In the genomic region with DNA sequence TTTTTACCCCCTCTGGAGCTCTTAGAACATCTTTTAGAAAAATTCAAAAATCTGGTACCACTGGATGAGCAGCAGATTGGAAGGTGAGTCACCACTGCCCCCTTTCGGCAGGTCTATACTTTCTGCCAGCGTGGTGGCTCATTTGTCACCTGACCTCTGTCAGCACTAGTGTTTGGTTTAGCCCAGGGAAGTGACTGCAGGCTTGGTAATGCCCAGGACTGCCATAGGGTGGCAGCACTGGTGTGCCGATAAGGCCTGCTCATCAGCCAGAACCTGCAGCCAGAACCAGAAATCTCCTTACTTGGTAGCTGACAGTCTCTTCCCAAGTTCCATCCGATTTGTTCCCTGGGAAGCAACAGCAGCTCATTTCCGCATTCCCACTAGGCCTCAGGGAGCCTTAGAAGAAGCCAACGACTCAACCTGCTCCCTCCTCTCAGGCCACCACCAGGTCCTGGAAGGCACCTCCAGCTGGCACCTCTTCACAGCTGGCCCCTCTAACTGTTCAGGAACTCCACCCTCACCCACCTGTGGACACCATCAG, we compare ENCODE assay signal across 1 cellular context.
TF ChIP-seq lines count a peak whose summit lies in the region.

No MANE protein-coding gene starts in this region.

TF ChIP-seq in HepG2, 621 proteins besides CTCF, POLR2A, EP300 and RAD21 (continued from another document and continues in another):
- TF ChIP-seq, protein P1, sequence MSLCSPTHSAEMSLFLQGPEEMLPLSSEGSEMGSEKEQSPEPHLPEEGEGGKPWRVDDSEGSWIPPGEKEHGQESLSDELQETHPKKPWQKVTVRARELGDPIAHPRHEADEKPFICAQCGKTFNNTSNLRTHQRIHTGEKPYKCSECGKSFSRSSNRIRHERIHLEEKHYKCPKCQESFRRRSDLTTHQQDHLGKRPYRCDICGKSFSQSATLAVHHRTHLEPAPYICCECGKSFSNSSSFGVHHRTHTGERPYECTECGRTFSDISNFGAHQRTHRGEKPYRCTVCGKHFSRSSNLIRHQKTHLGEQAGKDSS (CRISPR knock-in tag; IDR thresholded peaks at IDR 0.05; ENCODE audit: borderline replicate concordance, low read depth): peak; percentile 58; the same call in 1 of the 2 replicates
- TF ChIP-seq SMC3 (IDR thresholded peaks at IDR 0.05; ENCODE audit: low read length) (peak; percentile 75), ZNF20 (CRISPR knock-in tag; IDR thresholded peaks at IDR 0.05) (no peak), ZBTB7A (CRISPR knock-in tag; IDR thresholded peaks at IDR 0.05) (no peak), NR2F1 (CRISPR knock-in tag; IDR thresholded peaks at IDR 0.05) (no peak), ZNF720 (CRISPR knock-in tag; IDR thresholded peaks at IDR 0.05) (no peak), PAWR (CRISPR knock-in tag; IDR thresholded peaks at IDR 0.05; ENCODE audit: borderline replicate concordance) (no peak), CENPX (CRISPR knock-in tag; IDR thresholded peaks at IDR 0.05) (no peak), ZNF441 (CRISPR knock-in tag; IDR thresholded peaks at IDR 0.05; ENCODE audit: borderline replicate concordance) (no peak), SIX1 (CRISPR knock-in tag; IDR thresholded peaks at IDR 0.05; ENCODE audit: borderline replicate concordance) (0 out of 2 replicates have a peak, but pooled peaks have one; percentile 29), FOSL2 (CRISPR knock-in tag; IDR thresholded peaks at IDR 0.05) (peak; percentile 51), ZFAT (CRISPR knock-in tag; conservative IDR thresholded peaks at IDR 0.05) (no peak), MIXL1 (CRISPR knock-in tag; IDR thresholded peaks at IDR 0.05) (peak; percentile 72), ZNF124 (CRISPR knock-in tag; IDR thresholded peaks at IDR 0.05) (peak; percentile 60; the same call in 1 of the 2 replicates), RBM22 (optimal IDR thresholded peaks at IDR 0.05; ENCODE audit: low read length) (no peak), KAT7 (CRISPR knock-in tag; IDR thresholded peaks at IDR 0.05; ENCODE audit: borderline replicate concordance) (no peak), NFE2L2 (IDR thresholded peaks at IDR 0.05; ENCODE audit: low read length) (no peak), PLRG1 (conservative IDR thresholded peaks at IDR 0.05) (no peak), RBAK (CRISPR knock-in tag; IDR thresholded peaks at IDR 0.05) (no peak), ZNF619 (CRISPR knock-in tag; IDR thresholded peaks at IDR 0.05) (no peak), ZNF773 (CRISPR knock-in tag; IDR thresholded peaks at IDR 0.05; ENCODE audit: borderline replicate concordance) (no peak), HHEX (CRISPR knock-in tag; IDR thresholded peaks at IDR 0.05) (no peak), SOX6 (IDR thresholded peaks at IDR 0.05) (no peak), SOX6 (CRISPR knock-in tag; IDR thresholded peaks at IDR 0.05) (no peak), RELA (CRISPR knock-in tag; IDR thresholded peaks at IDR 0.05) (no peak), TBP (CRISPR knock-in tag; IDR thresholded peaks at IDR 0.05) (no peak), ZNF83 (CRISPR knock-in tag; IDR thresholded peaks at IDR 0.05; ENCODE audit: borderline replicate concordance) (no peak), SP5 (CRISPR knock-in tag; IDR thresholded peaks at IDR 0.05; ENCODE audit: borderline replicate concordance, low read depth) (no peak), SP4 (CRISPR knock-in tag; IDR thresholded peaks at IDR 0.05) (no peak), ZNF510 (CRISPR knock-in tag; IDR thresholded peaks at IDR 0.05; ENCODE audit: low read depth) (no peak), IRF2 (CRISPR knock-in tag; IDR thresholded peaks at IDR 0.05) (no peak), ZNF264 (CRISPR knock-in tag; IDR thresholded peaks at IDR 0.05) (no peak), KMT2A (CRISPR knock-in tag; IDR thresholded peaks at IDR 0.05) (peak; percentile 33; the same call in 1 of the 2 replicates), NR1H2 (CRISPR knock-in tag; IDR thresholded peaks at IDR 0.05; ENCODE audit: borderline replicate concordance, low read depth) (no peak), TSC22D2 (CRISPR knock-in tag; IDR thresholded peaks at IDR 0.05; ENCODE audit: borderline replicate concordance) (0 out of 2 replicates have a peak, but pooled peaks have one; percentile 42), ZBTB3 (CRISPR knock-in tag; IDR thresholded peaks at IDR 0.05; ENCODE audit: borderline replicate concordance, low read depth) (no peak), ZNF670 (CRISPR knock-in tag; IDR thresholded peaks at IDR 0.05; ENCODE audit: borderline replicate concordance) (no peak), NFE2 (CRISPR knock-in tag; IDR thresholded peaks at IDR 0.05) (no peak), TBX3 (IDR thresholded peaks at IDR 0.05; ENCODE audit: borderline replicate concordance) (no peak), AKAP8 (CRISPR knock-in tag; IDR thresholded peaks at IDR 0.05) (no peak), MED8 (CRISPR knock-in tag; IDR thresholded peaks at IDR 0.05; ENCODE audit: insufficient replicate concordance) (no peak), GABPA (IDR thresholded peaks at IDR 0.05; ENCODE audit: low read depth, low read length) (no peak), GABPA (CRISPR knock-in tag; IDR thresholded peaks at IDR 0.05; ENCODE audit: low read depth) (no peak; the same call in 1 of the 2 replicates), ZNF432 (CRISPR knock-in tag; IDR thresholded peaks at IDR 0.05; ENCODE audit: borderline replicate concordance) (no peak), ZNF496 (CRISPR knock-in tag; IDR thresholded peaks at IDR 0.05; ENCODE audit: insufficient replicate concordance) (no peak), MTA3 (CRISPR knock-in tag; IDR thresholded peaks at IDR 0.05) (no peak), NFATC3 (CRISPR knock-in tag; IDR thresholded peaks at IDR 0.05) (no peak), TAF1 (CRISPR knock-in tag; IDR thresholded peaks at IDR 0.05) (no peak), ZNF468 (CRISPR knock-in tag; IDR thresholded peaks at IDR 0.05) (no peak), FOXJ3 (CRISPR knock-in tag; IDR thresholded peaks at IDR 0.05; ENCODE audit: borderline replicate concordance) (no peak)
- TF ChIP-seq, protein P2, sequence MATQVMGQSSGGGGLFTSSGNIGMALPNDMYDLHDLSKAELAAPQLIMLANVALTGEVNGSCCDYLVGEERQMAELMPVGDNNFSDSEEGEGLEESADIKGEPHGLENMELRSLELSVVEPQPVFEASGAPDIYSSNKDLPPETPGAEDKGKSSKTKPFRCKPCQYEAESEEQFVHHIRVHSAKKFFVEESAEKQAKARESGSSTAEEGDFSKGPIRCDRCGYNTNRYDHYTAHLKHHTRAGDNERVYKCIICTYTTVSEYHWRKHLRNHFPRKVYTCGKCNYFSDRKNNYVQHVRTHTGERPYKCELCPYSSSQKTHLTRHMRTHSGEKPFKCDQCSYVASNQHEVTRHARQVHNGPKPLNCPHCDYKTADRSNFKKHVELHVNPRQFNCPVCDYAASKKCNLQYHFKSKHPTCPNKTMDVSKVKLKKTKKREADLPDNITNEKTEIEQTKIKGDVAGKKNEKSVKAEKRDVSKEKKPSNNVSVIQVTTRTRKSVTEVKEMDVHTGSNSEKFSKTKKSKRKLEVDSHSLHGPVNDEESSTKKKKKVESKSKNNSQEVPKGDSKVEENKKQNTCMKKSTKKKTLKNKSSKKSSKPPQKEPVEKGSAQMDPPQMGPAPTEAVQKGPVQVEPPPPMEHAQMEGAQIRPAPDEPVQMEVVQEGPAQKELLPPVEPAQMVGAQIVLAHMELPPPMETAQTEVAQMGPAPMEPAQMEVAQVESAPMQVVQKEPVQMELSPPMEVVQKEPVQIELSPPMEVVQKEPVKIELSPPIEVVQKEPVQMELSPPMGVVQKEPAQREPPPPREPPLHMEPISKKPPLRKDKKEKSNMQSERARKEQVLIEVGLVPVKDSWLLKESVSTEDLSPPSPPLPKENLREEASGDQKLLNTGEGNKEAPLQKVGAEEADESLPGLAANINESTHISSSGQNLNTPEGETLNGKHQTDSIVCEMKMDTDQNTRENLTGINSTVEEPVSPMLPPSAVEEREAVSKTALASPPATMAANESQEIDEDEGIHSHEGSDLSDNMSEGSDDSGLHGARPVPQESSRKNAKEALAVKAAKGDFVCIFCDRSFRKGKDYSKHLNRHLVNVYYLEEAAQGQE (IDR thresholded peaks at IDR 0.05; ENCODE audit: borderline replicate concordance in 1 of 2, low read depth in 1 of 2, low read length in 2 of 2): no peak
- TF ChIP-seq, protein P3, sequence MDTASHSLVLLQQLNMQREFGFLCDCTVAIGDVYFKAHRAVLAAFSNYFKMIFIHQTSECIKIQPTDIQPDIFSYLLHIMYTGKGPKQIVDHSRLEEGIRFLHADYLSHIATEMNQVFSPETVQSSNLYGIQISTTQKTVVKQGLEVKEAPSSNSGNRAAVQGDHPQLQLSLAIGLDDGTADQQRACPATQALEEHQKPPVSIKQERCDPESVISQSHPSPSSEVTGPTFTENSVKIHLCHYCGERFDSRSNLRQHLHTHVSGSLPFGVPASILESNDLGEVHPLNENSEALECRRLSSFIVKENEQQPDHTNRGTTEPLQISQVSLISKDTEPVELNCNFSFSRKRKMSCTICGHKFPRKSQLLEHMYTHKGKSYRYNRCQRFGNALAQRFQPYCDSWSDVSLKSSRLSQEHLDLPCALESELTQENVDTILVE (CRISPR knock-in tag; IDR thresholded peaks at IDR 0.05): no peak
- TF ChIP-seq, protein P4, sequence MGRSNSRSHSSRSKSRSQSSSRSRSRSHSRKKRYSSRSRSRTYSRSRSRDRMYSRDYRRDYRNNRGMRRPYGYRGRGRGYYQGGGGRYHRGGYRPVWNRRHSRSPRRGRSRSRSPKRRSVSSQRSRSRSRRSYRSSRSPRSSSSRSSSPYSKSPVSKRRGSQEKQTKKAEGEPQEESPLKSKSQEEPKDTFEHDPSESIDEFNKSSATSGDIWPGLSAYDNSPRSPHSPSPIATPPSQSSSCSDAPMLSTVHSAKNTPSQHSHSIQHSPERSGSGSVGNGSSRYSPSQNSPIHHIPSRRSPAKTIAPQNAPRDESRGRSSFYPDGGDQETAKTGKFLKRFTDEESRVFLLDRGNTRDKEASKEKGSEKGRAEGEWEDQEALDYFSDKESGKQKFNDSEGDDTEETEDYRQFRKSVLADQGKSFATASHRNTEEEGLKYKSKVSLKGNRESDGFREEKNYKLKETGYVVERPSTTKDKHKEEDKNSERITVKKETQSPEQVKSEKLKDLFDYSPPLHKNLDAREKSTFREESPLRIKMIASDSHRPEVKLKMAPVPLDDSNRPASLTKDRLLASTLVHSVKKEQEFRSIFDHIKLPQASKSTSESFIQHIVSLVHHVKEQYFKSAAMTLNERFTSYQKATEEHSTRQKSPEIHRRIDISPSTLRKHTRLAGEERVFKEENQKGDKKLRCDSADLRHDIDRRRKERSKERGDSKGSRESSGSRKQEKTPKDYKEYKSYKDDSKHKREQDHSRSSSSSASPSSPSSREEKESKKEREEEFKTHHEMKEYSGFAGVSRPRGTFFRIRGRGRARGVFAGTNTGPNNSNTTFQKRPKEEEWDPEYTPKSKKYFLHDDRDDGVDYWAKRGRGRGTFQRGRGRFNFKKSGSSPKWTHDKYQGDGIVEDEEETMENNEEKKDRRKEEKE (IDR thresholded peaks at IDR 0.05): no peak
- TF ChIP-seq, protein P5, sequence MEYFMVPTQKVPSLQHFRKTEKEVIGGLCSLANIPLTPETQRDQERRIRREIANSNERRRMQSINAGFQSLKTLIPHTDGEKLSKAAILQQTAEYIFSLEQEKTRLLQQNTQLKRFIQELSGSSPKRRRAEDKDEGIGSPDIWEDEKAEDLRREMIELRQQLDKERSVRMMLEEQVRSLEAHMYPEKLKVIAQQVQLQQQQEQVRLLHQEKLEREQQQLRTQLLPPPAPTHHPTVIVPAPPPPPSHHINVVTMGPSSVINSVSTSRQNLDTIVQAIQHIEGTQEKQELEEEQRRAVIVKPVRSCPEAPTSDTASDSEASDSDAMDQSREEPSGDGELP (IDR thresholded peaks at IDR 0.05; ENCODE audit: borderline replicate concordance, low read depth): peak; percentile 27; the same call in 1 of the 2 replicates
- TF ChIP-seq, protein P6, sequence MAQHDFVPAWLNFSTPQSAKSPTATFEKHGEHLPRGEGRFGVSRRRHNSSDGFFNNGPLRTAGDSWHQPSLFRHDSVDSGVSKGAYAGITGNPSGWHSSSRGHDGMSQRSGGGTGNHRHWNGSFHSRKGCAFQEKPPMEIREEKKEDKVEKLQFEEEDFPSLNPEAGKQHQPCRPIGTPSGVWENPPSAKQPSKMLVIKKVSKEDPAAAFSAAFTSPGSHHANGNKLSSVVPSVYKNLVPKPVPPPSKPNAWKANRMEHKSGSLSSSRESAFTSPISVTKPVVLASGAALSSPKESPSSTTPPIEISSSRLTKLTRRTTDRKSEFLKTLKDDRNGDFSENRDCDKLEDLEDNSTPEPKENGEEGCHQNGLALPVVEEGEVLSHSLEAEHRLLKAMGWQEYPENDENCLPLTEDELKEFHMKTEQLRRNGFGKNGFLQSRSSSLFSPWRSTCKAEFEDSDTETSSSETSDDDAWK (CRISPR knock-in tag; IDR thresholded peaks at IDR 0.05): no peak
- TF ChIP-seq, protein P7, sequence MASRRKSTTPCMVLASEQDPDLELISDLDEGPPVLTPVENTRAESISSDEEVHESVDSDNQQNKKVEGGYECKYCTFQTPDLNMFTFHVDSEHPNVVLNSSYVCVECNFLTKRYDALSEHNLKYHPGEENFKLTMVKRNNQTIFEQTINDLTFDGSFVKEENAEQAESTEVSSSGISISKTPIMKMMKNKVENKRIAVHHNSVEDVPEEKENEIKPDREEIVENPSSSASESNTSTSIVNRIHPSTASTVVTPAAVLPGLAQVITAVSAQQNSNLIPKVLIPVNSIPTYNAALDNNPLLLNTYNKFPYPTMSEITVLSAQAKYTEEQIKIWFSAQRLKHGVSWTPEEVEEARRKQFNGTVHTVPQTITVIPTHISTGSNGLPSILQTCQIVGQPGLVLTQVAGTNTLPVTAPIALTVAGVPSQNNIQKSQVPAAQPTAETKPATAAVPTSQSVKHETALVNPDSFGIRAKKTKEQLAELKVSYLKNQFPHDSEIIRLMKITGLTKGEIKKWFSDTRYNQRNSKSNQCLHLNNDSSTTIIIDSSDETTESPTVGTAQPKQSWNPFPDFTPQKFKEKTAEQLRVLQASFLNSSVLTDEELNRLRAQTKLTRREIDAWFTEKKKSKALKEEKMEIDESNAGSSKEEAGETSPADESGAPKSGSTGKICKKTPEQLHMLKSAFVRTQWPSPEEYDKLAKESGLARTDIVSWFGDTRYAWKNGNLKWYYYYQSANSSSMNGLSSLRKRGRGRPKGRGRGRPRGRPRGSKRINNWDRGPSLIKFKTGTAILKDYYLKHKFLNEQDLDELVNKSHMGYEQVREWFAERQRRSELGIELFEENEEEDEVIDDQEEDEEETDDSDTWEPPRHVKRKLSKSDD (CRISPR knock-in tag; IDR thresholded peaks at IDR 0.05; ENCODE audit: low read depth): no peak
- TF ChIP-seq, protein P8, sequence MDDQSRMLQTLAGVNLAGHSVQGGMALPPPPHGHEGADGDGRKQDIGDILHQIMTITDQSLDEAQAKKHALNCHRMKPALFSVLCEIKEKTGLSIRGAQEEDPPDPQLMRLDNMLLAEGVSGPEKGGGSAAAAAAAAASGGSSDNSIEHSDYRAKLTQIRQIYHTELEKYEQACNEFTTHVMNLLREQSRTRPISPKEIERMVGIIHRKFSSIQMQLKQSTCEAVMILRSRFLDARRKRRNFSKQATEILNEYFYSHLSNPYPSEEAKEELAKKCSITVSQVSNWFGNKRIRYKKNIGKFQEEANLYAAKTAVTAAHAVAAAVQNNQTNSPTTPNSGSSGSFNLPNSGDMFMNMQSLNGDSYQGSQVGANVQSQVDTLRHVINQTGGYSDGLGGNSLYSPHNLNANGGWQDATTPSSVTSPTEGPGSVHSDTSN (CRISPR knock-in tag; IDR thresholded peaks at IDR 0.05; ENCODE audit: borderline replicate concordance): no peak
